Comparison of ENCODE assay signal across 21 cellular contexts in genomic region chr1:192763243-192763642, GRCh38. TPM values are rescaled to one million over a fixed set of nuclear protein-coding genes. Genes with fewer than 3 reads are reported as not detected.
A peak's percentile ranks its signal among the peaks of the same experiment; 100 is the strongest.
DNase-seq lines count a peak whose midpoint lies in the region; TF ChIP-seq lines count a peak whose summit lies in the region.
"Had no signal": no experiment of that assay in that cellular context is flagged by ENCODE, and none has a peak within 500 bp of the region (broad histone marks: within the 10 kb centered on the region; RNA-seq: fewer than 3 reads in every experiment).

No MANE protein-coding gene starts in this region.

- H3K4me3 ChIP-seq in AG10803 (ENCODE audit: low read length), result no peak overlapping the region
- H3K4me3 ChIP-seq in mesodermal cell (ENCODE audit: extremely low read depth, insufficient read depth, low read length, poor library complexity, severe bottlenecking), result no peak overlapping the region
- H3K4me3 ChIP-seq in MG63, result no peak overlapping the region
- H3K4me3 ChIP-seq: A549, adrenal gland, esophagus squamous epithelium, heart right ventricle had no signal

- POLR2A ChIA-PET in RWPE1 (lab: Yijun Ruan, JAX; ENCODE audit: low non-redundant PET), result no interaction called here

- no peaks in the 10 kb centered on the region for H3K36me3 Mint-ChIP-seq in osteocyte (ENCODE audit: unreplicated experiment)

- no peak overlapping the region for H3K27ac Mint-ChIP-seq in osteocyte (ENCODE audit: unreplicated experiment)
- H3K27ac Mint-ChIP-seq: T-helper 2 cell treated with Interferon-gamma antibody and Interleukin-4, amounts not matched to agents 5 μg/mL and 100 μg/mL, for 36 hours; WTC11 had no signal

- no peak overlapping the region for H3K4me3 Mint-ChIP-seq in osteocyte (ENCODE audit: unreplicated experiment)
- H3K4me3 Mint-ChIP-seq: T-helper 2 cell treated with Interferon-gamma antibody and Interleukin-4, amounts not matched to agents 5 μg/mL and 100 μg/mL, for 36 hours; WTC11 had no signal

- no peaks in the 10 kb centered on the region for H3K27me3 Mint-ChIP-seq in osteocyte (ENCODE audit: unreplicated experiment)

- H3K36me3 ChIP-seq in mesodermal cell (ENCODE audit: control insufficient read depth, insufficient read depth, low read length), result no peaks in the 10 kb centered on the region
- H3K36me3 ChIP-seq in MG63, result no peaks in the 10 kb centered on the region
- H3K36me3 ChIP-seq: adrenal gland, esophagus squamous epithelium, heart right ventricle had no signal

- H3K27me3 ChIP-seq in MG63, result no peaks in the 10 kb centered on the region
- H3K27me3 ChIP-seq: adrenal gland, esophagus squamous epithelium, heart right ventricle had no signal

- DNase-seq in AG10803 (ENCODE audit: low read depth) (peak; percentile 6), RWPE1 (ENCODE audit: low spot score) (peak; percentile 28), epithelial cell of prostate (ENCODE audit: low read depth, low spot score) (peak; percentile 24), MG63 (no peak), substantia nigra (lab: John Stamatoyannopoulos, UW) (no peak), DMS114 treated with DMSO at 0.1 percent for 48 hours (lab: John Stamatoyannopoulos, UW; ENCODE audit: unreplicated experiment) (no peak), osteocyte (ENCODE audit: extremely low spot score, unreplicated experiment) (no peak)
- DNase-seq: activated CD4-positive, alpha-beta T cell treated with anti-CD3 and anti-CD28 coated beads, Interleukin-2, amount 50 U/mL, for 48 hours; activated gamma-delta T cell; adrenal gland; C1 segment of cervical spinal cord; Calu3; effector CD8-positive, alpha-beta T cell; esophagus squamous epithelium; heart right ventricle; KG1; NCI-H2029 had no signal

- H3K27ac ChIP-seq in RWPE1, result no peak overlapping the region
- peak overlapping the region; percentile 13 for H3K27ac ChIP-seq in epithelial cell of prostate
- H3K27ac ChIP-seq in mesodermal cell (ENCODE audit: low read depth, low read length, severe bottlenecking), result peak overlapping the region; percentile 46
- no peak overlapping the region for H3K27ac ChIP-seq in substantia nigra (ENCODE audit: low read depth, low read length, poor library complexity, severe bottlenecking)
- H3K27ac ChIP-seq: A549, adrenal gland, esophagus squamous epithelium, heart right ventricle had no signal

- H3K4me1 Mint-ChIP-seq in osteocyte (ENCODE audit: unreplicated experiment), result peaks cover 9% of the 10 kb centered on the region

- H3K9me3 Mint-ChIP-seq in osteocyte (ENCODE audit: unreplicated experiment), result peaks cover 4% of the 10 kb centered on the region
- H3K9me3 Mint-ChIP-seq: T-helper 2 cell treated with Interferon-gamma antibody and Interleukin-4, amounts not matched to agents 5 μg/mL and 100 μg/mL, for 36 hours had no signal

- TF ChIP-seq CTCF in AG10803 (conservative IDR thresholded peaks at IDR 0.05; ENCODE audit: low read length) (no peak), RWPE1 (conservative IDR thresholded peaks at IDR 0.05; ENCODE audit: low read depth) (no peak), osteocyte (IDR thresholded peaks at IDR 0.05) (no peak)

- CTCF ChIA-PET in RWPE1 (lab: Yijun Ruan, JAX), result no interaction called here

- H3K9me3 ChIP-seq in mesodermal cell (ENCODE audit: control insufficient read depth, low read length) (no peaks in the 10 kb centered on the region), MG63 (no peaks in the 10 kb centered on the region)
- H3K9me3 ChIP-seq: A549, adrenal gland, esophagus squamous epithelium had no signal

- H3K4me1 ChIP-seq in mesodermal cell (ENCODE audit: control insufficient read depth, insufficient read depth, low read length, poor library complexity, severe bottlenecking), result peaks cover 21% of the 10 kb centered on the region
- H3K4me1 ChIP-seq: adrenal gland had no signal

RNA-seq across cellular contexts. Expression of gene RGS2, which starts 45.6 kb away (rescaled TPM):
- 54.4 TPM for polyA plus RNA-seq in mesodermal cell (2013, experiment 1 of 2)
- 63.5 TPM for polyA plus RNA-seq in mesodermal cell (2013, experiment 2 of 2)
- total RNA-seq in MG63 (2014; rRNA removed; shearing (Covaris generic); ENCODE audit: low replicate concordance), result 0.20 TPM in 1 of 2 replicates, not detected in the other
- 6.0 and 7.6 TPM in 2 replicates for total RNA-seq in osteocyte

Comparison
In these comparisons a context has a peak if more than half of its experiments do, and no peak if none do; other contexts are left out.
1. DNase-seq: peak in AG10803 (single experiment), RWPE1 (single experiment) and epithelial cell of prostate (single experiment); none in MG63 (single experiment), substantia nigra (0 of 49), DMS114 treated with DMSO at 0.1 percent for 48 hours (single experiment) and osteocyte (single experiment).
2. H3K27ac ChIP-seq: peak in epithelial cell of prostate (single experiment) and mesodermal cell (single experiment); none in RWPE1 (single experiment) and substantia nigra (single experiment).